8 cellular contexts compared by ENCODE assay signal in the genomic region with DNA sequence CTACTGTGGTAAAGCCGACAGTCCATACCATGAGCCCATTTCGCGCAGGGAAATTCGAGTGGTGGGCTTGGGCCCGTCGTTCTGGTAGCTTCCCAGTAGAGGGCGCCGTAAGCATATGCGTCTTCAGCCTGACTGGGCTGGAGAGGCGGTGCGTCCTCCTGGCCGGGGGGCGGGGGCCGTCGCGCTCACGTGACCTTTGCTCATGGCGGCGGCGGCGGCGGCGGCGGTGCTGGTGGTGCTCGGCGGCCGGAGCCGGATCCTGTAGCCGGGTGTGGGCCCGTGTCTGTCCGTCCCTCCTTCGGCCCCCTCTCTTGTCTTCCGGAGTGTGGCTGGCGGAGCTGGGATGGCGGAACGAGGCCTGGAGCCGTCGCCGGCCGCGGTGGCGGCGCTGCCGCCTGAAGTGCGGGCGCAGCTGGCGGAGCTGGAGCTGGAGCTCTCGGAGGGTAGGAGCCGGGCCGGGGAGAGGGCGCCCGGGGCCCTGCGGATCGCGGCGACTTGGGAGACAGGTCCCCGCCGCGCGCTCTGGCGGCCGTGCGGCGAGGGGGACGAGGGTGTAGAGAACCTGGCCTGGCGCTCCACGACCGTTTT.
DNase-seq lines count a peak whose midpoint lies in the region; ATAC-seq and TF ChIP-seq lines count a peak whose summit lies in the region.

A gene with protein sequence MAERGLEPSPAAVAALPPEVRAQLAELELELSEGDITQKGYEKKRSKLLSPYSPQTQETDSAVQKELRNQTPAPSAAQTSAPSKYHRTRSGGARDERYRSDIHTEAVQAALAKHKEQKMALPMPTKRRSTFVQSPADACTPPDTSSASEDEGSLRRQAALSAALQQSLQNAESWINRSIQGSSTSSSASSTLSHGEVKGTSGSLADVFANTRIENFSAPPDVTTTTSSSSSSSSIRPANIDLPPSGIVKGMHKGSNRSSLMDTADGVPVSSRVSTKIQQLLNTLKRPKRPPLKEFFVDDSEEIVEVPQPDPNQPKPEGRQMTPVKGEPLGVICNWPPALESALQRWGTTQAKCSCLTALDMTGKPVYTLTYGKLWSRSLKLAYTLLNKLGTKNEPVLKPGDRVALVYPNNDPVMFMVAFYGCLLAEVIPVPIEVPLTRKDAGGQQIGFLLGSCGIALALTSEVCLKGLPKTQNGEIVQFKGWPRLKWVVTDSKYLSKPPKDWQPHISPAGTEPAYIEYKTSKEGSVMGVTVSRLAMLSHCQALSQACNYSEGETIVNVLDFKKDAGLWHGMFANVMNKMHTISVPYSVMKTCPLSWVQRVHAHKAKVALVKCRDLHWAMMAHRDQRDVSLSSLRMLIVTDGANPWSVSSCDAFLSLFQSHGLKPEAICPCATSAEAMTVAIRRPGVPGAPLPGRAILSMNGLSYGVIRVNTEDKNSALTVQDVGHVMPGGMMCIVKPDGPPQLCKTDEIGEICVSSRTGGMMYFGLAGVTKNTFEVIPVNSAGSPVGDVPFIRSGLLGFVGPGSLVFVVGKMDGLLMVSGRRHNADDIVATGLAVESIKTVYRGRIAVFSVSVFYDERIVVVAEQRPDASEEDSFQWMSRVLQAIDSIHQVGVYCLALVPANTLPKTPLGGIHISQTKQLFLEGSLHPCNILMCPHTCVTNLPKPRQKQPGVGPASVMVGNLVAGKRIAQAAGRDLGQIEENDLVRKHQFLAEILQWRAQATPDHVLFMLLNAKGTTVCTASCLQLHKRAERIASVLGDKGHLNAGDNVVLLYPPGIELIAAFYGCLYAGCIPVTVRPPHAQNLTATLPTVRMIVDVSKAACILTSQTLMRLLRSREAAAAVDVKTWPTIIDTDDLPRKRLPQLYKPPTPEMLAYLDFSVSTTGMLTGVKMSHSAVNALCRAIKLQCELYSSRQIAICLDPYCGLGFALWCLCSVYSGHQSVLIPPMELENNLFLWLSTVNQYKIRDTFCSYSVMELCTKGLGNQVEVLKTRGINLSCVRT (N-terminal part only) (plus strand): TSS at position 188 of the 588 bp plus-strand sequence. CDS start 156 bp downstream, at position 344.

- DNase-seq in AG09319 (ENCODE audit: extremely low read depth, low read depth) (peak; percentile 68), NCI-H345 treated with DMSO at 0.1 percent for 48 hours (lab: John Stamatoyannopoulos, UW; ENCODE audit: unreplicated experiment) (peak; percentile 44), islet precursor cell (peak; percentile 98)
- peak; percentile 91 to 96 for DNase-seq in central memory CD8-positive, alpha-beta T cell (ENCODE audit: low spot score in 2 of 2)
- DNase-seq in stimulated activated CD4-positive, alpha-beta T cell treated with anti-CD3 and anti-CD28 coated beads, Interleukin-12 subunit alpha, Interleukin-12 subunit beta, amount 100 ng/mL, for 4 hours: peak; percentile 96

- peak within 1 kb of the TSS; percentile 53 for H3K27ac Mint-ChIP-seq in central memory CD8-positive, alpha-beta T cell (ENCODE audit: low read depth)

- H3K36me3 Mint-ChIP-seq in central memory CD8-positive, alpha-beta T cell (ENCODE audit: insufficient read depth): peaks cover 8% of the 10 kb centered on the region

- no peaks in the 10 kb centered on the region for H3K27me3 Mint-ChIP-seq in central memory CD8-positive, alpha-beta T cell

- no peaks in the 10 kb centered on the region for H3K9me3 Mint-ChIP-seq in central memory CD8-positive, alpha-beta T cell

- peak within 1 kb of the TSS; percentile 95 for H3K4me3 Mint-ChIP-seq in central memory CD8-positive, alpha-beta T cell

- peaks cover 48% of the 10 kb centered on the region for H3K4me1 Mint-ChIP-seq in central memory CD8-positive, alpha-beta T cell

- ATAC-seq in GM19023 (IDR thresholded peaks at IDR 0.05; ENCODE audit: unreplicated experiment): peak; percentile 76
- peak; percentile 84 for ATAC-seq in HG03280 (IDR thresholded peaks at IDR 0.05; ENCODE audit: unreplicated experiment)
- ATAC-seq in activated CD4-positive, CD25-positive, alpha-beta regulatory T cell treated with anti-CD3 and anti-CD28 coated beads, Interleukin-2, amount 50 U/mL, for 24 hours: peak; percentile 90 to 91
- ATAC-seq in central memory CD8-positive, alpha-beta T cell (replicated peaks; ENCODE audit: extremely low read depth, poor library complexity, severe bottlenecking): peak; percentile 93

- peak; percentile 87 for TF ChIP-seq CTCF in AG09319 (IDR thresholded peaks at IDR 0.05; ENCODE audit: low read depth, low read length)

Comparison
In these comparisons a context has a peak if more than half of its experiments do, and no peak if none do; other contexts are left out.
1. Peak in every context shown above with its lines: DNase-seq and ATAC-seq.
2. DNase-seq: peak in every context shown above with its lines; median percentile 98 in islet precursor cell; 96 in stimulated activated CD4-positive, alpha-beta T cell treated with anti-CD3 and anti-CD28 coated beads, Interleukin-12 subunit alpha, Interleukin-12 subunit beta, amount 100 ng/mL, for 4 hours; 94 in central memory CD8-positive, alpha-beta T cell; 68 in AG09319; 44 in NCI-H345 treated with DMSO at 0.1 percent for 48 hours.